ENCODE assay signal across 22 cellular contexts in genomic region chr18:24986611-24987270, GRCh38.
DNase-seq lines count a peak whose midpoint lies in the region; ATAC-seq, FAIRE-seq and TF ChIP-seq lines count a peak whose summit lies in the region.
"Had no signal": no experiment of that assay in that cellular context is flagged by ENCODE, and none has a peak within 500 bp of the region (broad histone marks: within the 10 kb centered on the region; RNA-seq: fewer than 3 reads in every experiment).

No MANE protein-coding gene starts in this region.

- H3K27me3 Mint-ChIP-seq in stimulated activated memory B cell treated with anti-CD40 and anti-IgM and Interleukin-4, amounts not matched to agents 10 μg/mL and 1 μg/mL and 100 μg/mL, for 72 hours: peaks cover 25% of the 10 kb centered on the region

- no peak for TF ChIP-seq EP300 in H1 (IDR thresholded peaks at IDR 0.05; ENCODE audit: borderline replicate concordance in 1 of 2, low read depth in 2 of 2, low read length in 2 of 2)

- no peak overlapping the region for H3K14ac ChIP-seq in H1 (ENCODE audit: insufficient read length)
- no peak overlapping the region for H3K14ac ChIP-seq in mesenchymal stem cell (ENCODE audit: low read length in 2 of 2)

- no peak for TF ChIP-seq POLR2A in H1 (IDR thresholded peaks at IDR 0.05; ENCODE audit: control extremely low read depth in 1 of 2, low read depth in 2 of 2, low read length in 2 of 2)
- no peak for TF ChIP-seq POLR2A in GM18505 (IDR thresholded peaks at IDR 0.05; ENCODE audit: borderline replicate concordance, extremely low read depth, insufficient read depth, insufficient read length)

- no peak overlapping the region for H2BK20ac ChIP-seq in H1 (ENCODE audit: low read length)

- H3K4ac ChIP-seq in H1 (replicated peaks; ENCODE audit: insufficient read length, low read depth, low read length) (no peak overlapping the region), mesenchymal stem cell (ENCODE audit: low read depth in 1 of 2, low read length in 2 of 2) (peak overlapping the region in 1 of 2 experiments; percentile 50)

- H3K36me3 Mint-ChIP-seq in stimulated activated memory B cell treated with anti-CD40 and anti-IgM and Interleukin-4, amounts not matched to agents 10 μg/mL and 1 μg/mL and 100 μg/mL, for 72 hours: no peaks in the 10 kb centered on the region

- no peaks in the 10 kb centered on the region for H3K23me2 ChIP-seq in H1 (ENCODE audit: low read depth, low read length)

- H3K27ac ChIP-seq in SJCRH30: peak overlapping the region; percentile 77
- no peak overlapping the region for H3K27ac ChIP-seq in H1 (ENCODE audit: low read depth, low read length)
- H3K27ac ChIP-seq in mesenchymal stem cell (ENCODE audit: low read length, poor library complexity, severe bottlenecking): no peak overlapping the region
- peak overlapping the region; percentile 92 for H3K27ac ChIP-seq in skeletal muscle tissue (ENCODE audit: low read depth, low read length)
- H3K27ac ChIP-seq: colonic mucosa, testis, WERI-Rb-1 had no signal

- H4K8ac ChIP-seq in H1 (ENCODE audit: extremely low read depth, insufficient read depth, low read length) (no peak overlapping the region), mesenchymal stem cell (ENCODE audit: low read length) (peak overlapping the region; percentile 67)

- H3K18ac ChIP-seq in H1 (ENCODE audit: extremely low read depth, low read length) (no peak overlapping the region), mesenchymal stem cell (ENCODE audit: low read depth in 1 of 2, low read length in 2 of 2) (peak overlapping the region in 1 of 2 experiments; percentile 74)

- no peak overlapping the region for H3K4me3 Mint-ChIP-seq in stimulated activated memory B cell treated with anti-CD40 and anti-IgM and Interleukin-4, amounts not matched to agents 10 μg/mL and 1 μg/mL and 100 μg/mL, for 72 hours

- TF ChIP-seq RAD21 in H1 (IDR thresholded peaks at IDR 0.05 in 1 of 2, conservative IDR thresholded peaks at IDR 0.05 in 1 of 2; ENCODE audit: low read depth in 2 of 2, low read length in 2 of 2): no peak

- FAIRE-seq in H1 (lab: Jason Lieb, UNC): no peak
- FAIRE-seq: G401.6, GM12892, H54 had no signal

- no peaks in the 10 kb centered on the region for H3K4me1 Mint-ChIP-seq in stimulated activated memory B cell treated with anti-CD40 and anti-IgM and Interleukin-4, amounts not matched to agents 10 μg/mL and 1 μg/mL and 100 μg/mL, for 72 hours

- H2AFZ ChIP-seq in H1 (ENCODE audit: low read length): no peak overlapping the region; the same call in 1 of the 2 replicates
- no peak overlapping the region for H2AFZ ChIP-seq in mesenchymal stem cell (ENCODE audit: low read depth, low read length)

- H3K27me3 ChIP-seq in SJCRH30 (no peaks in the 10 kb centered on the region), H1 (replicated peaks in 1 of 4; ENCODE audit: control insufficient read depth in 3 of 4, extremely low read depth in 1 of 4, insufficient read depth in 3 of 4, low read length in 3 of 4) (peaks cover 0 to 2% (median 0%) of the 10 kb centered on the region in 4 experiments; a peak in 1 of 7 replicates), mesenchymal stem cell (ENCODE audit: control insufficient read depth in 1 of 2, insufficient read depth in 1 of 2, low read length in 2 of 2) (no peaks in the 10 kb centered on the region), skeletal muscle tissue (ENCODE audit: control insufficient read depth in 3 of 3, insufficient read depth in 3 of 3, low read length in 3 of 3) (no peaks in the 10 kb centered on the region)
- H3K27me3 ChIP-seq: colonic mucosa, testis had no signal

- no peaks in the 10 kb centered on the region for H3K9me3 Mint-ChIP-seq in stimulated activated memory B cell treated with anti-CD40 and anti-IgM and Interleukin-4, amounts not matched to agents 10 μg/mL and 1 μg/mL and 100 μg/mL, for 72 hours
- H3K9me3 Mint-ChIP-seq: activated T-helper 2 cell treated with anti-CD3 and anti-CD28 coated beads, Interferon-gamma antibody, Interleukin-2, Interleukin-4, amounts not matched to agents 10 μg/mL and 5 μg/mL and 100 μg/mL, durations not matched to agents 14 hours and 24 hours and 36 hours had no signal

- POLR2A ChIA-PET in H1 (lab: Charles Lee; ENCODE audit: partially characterized antibody): no interaction called here

- H3K27ac Mint-ChIP-seq in stimulated activated memory B cell treated with anti-CD40 and anti-IgM and Interleukin-4, amounts not matched to agents 10 μg/mL and 1 μg/mL and 100 μg/mL, for 72 hours: no peak overlapping the region
- H3K27ac Mint-ChIP-seq: activated T-helper 2 cell treated with anti-CD3 and anti-CD28 coated beads, Interferon-gamma antibody, Interleukin-2, Interleukin-4, amounts not matched to agents 10 μg/mL and 5 μg/mL and 100 μg/mL, durations not matched to agents 14 hours and 24 hours and 36 hours; progenitor cell of endocrine pancreas had no signal

- H2BK5ac ChIP-seq in H1 (ENCODE audit: low read depth, low read length) (no peak overlapping the region; the same call in 1 of the 2 replicates), mesenchymal stem cell (ENCODE audit: low read depth, low read length, poor library complexity, severe bottlenecking) (no peak overlapping the region)

- no peaks in the 10 kb centered on the region for H3K36me3 ChIP-seq in SJCRH30
- no peaks in the 10 kb centered on the region for H3K36me3 ChIP-seq in H1 (ENCODE audit: control insufficient read depth in 2 of 4, insufficient read depth in 4 of 4, low read length in 3 of 4)
- no peaks in the 10 kb centered on the region for H3K36me3 ChIP-seq in mesenchymal stem cell (ENCODE audit: control insufficient read depth in 1 of 2, insufficient read depth in 2 of 2, low read depth in 1 of 2, low read length in 2 of 2)
- no peaks in the 10 kb centered on the region for H3K36me3 ChIP-seq in skeletal muscle tissue (ENCODE audit: control insufficient read depth in 3 of 3, insufficient read depth in 3 of 3, low read length in 3 of 3)
- H3K36me3 ChIP-seq: colonic mucosa, WERI-Rb-1 had no signal

- ATAC-seq in HG03095 (IDR thresholded peaks at IDR 0.05; ENCODE audit: unreplicated experiment) (no peak), GM18505 (IDR thresholded peaks at IDR 0.05; ENCODE audit: unreplicated experiment) (no peak)
- ATAC-seq in stimulated activated memory B cell treated with anti-CD40 and anti-IgM and Interleukin-4, amounts not matched to agents 10 μg/mL and 1 μg/mL and 100 μg/mL, for 72 hours: no peak

- H4K91ac ChIP-seq in H1 (replicated peaks; ENCODE audit: insufficient read length, low read length): no peak overlapping the region
- H4K91ac ChIP-seq in mesenchymal stem cell (ENCODE audit: low read length): no peak overlapping the region

- no peaks in the 10 kb centered on the region for H4K20me1 ChIP-seq in H1 (replicated peaks in 1 of 2; ENCODE audit: control insufficient read depth in 1 of 2, insufficient read depth in 2 of 2, low read length in 2 of 2)

- H2BK12ac ChIP-seq in H1 (ENCODE audit: low read depth, low read length) (no peak overlapping the region), mesenchymal stem cell (ENCODE audit: low read length in 2 of 2) (peak overlapping the region in 1 of 2 experiments; percentile 3)

- no peak overlapping the region for H4K5ac ChIP-seq in H1 (ENCODE audit: insufficient read length, low read depth, low read length)

- H2BK120ac ChIP-seq in H1 (replicated peaks; ENCODE audit: low read depth, low read length): no peak overlapping the region
- no peak overlapping the region for H2BK120ac ChIP-seq in mesenchymal stem cell (ENCODE audit: low read depth, low read length)

- DNase-seq in SJCRH30: peak; percentile 19 to 52
- DNase-seq in H1 (ENCODE audit: low read depth in 1 of 2, low spot score in 2 of 2): no peak
- DNase-seq in mesenchymal stem cell: peak; percentile 42
- no peak for DNase-seq in DMS114 treated with DMSO at 0.1 percent for 48 hours (lab: John Stamatoyannopoulos, UW; ENCODE audit: unreplicated experiment)
- DNase-seq: activated CD8-positive, alpha-beta memory T cell treated with anti-CD3 and anti-CD28 coated beads for 24 hours; colonic mucosa; Kasumi-1; NCI-H1436; NCI-H226; NK-92 treated with Interleukin-12 subunit alpha and Interleukin-12 subunit beta, amount 100 ng/mL, for 24 hours; stimulated activated CD4-positive, alpha-beta T cell treated with anti-CD3 and anti-CD28 coated beads, Interleukin-1b, Interleukin-23, amount 100 ng/mL, for 48 hours; testis; WERI-Rb-1 had no signal

- 73% methylated on average over 6 of the region's 6 CpGs; no CpG with 5 or more reads in 1 of the 2 experiments for WGBS in H1 (ENCODE audit: extremely low coverage in 1 of 2, insufficient coverage in 1 of 2, insufficient read length in 1 of 2, insufficient replicate concordance in 2 of 2, low coverage in 1 of 2, low lambda C conversion rate in 2 of 2, missing lambda C conversion rate in 1 of 2), 2 experiments
- WGBS in mesenchymal stem cell: 35% methylated on average over 6 of the region's 6 CpGs

- no peaks in the 10 kb centered on the region for H3K9me3 ChIP-seq in SJCRH30 (replicated peaks)
- H3K9me3 ChIP-seq in H1 (ENCODE audit: insufficient read depth in 2 of 2, low read depth in 1 of 2, low read length in 1 of 2): no peaks in the 10 kb centered on the region
- no peaks in the 10 kb centered on the region for H3K9me3 ChIP-seq in mesenchymal stem cell (ENCODE audit: control insufficient read depth, low read length)
- H3K9me3 ChIP-seq in skeletal muscle tissue (ENCODE audit: control insufficient read depth in 3 of 3, low read length in 3 of 3): no peaks in the 10 kb centered on the region
- H3K9me3 ChIP-seq: colonic mucosa, testis had no signal

- CTCF ChIA-PET in H1 (lab: Charles Lee; ENCODE audit: partially characterized antibody): no interaction called here

- no peaks in the 10 kb centered on the region for H3K79me2 ChIP-seq in H1 (ENCODE audit: control insufficient read depth in 1 of 2, insufficient read depth in 2 of 2, low read length in 2 of 2)

- TF ChIP-seq CTCF in H1 (IDR thresholded peaks at IDR 0.05; ENCODE audit: control extremely low read depth in 1 of 3, insufficient read depth in 1 of 3, low read depth in 1 of 3, low read length in 3 of 3): no peak

- H3K4me2 ChIP-seq in H1 (ENCODE audit: insufficient read depth in 1 of 2, low read depth in 2 of 2, low read length in 2 of 2): peak overlapping the region; percentile 32 to 54; a peak in 2 of 4 replicates
- H3K4me2 ChIP-seq in mesenchymal stem cell (ENCODE audit: low read length, poor library complexity, severe bottlenecking): no peak overlapping the region

- no peak overlapping the region for H2BK15ac ChIP-seq in H1 (ENCODE audit: low read length)
- H2BK15ac ChIP-seq in mesenchymal stem cell (ENCODE audit: low read depth, poor library complexity, severe bottlenecking): no peak overlapping the region

- H3K79me1 ChIP-seq in H1 (ENCODE audit: low read depth, low read length): no peaks in the 10 kb centered on the region
- no peaks in the 10 kb centered on the region for H3K79me1 ChIP-seq in mesenchymal stem cell (replicated peaks; ENCODE audit: low read length, poor library complexity, severe bottlenecking)

- H3K4me1 ChIP-seq in SJCRH30: peaks cover 18% of the 10 kb centered on the region
- H3K4me1 ChIP-seq in H1 (replicated peaks in 1 of 4; ENCODE audit: control insufficient read depth in 3 of 4, insufficient read depth in 4 of 4, low read length in 3 of 4): peaks cover 4 to 27% (median 23%) of the 10 kb centered on the region in 4 experiments; a peak in 6 of 7 replicates
- no peaks in the 10 kb centered on the region for H3K4me1 ChIP-seq in mesenchymal stem cell (ENCODE audit: control insufficient read depth, insufficient read depth, low read depth, low read length)
- H3K4me1 ChIP-seq in skeletal muscle tissue (ENCODE audit: control insufficient read depth in 3 of 3, insufficient read depth in 3 of 3, low read length in 3 of 3): peaks cover 34 to 48% (median 37%) of the 10 kb centered on the region in 3 donors
- H3K4me1 ChIP-seq: colonic mucosa, testis had no signal

- H3K23ac ChIP-seq in H1 (ENCODE audit: insufficient read length) (no peak overlapping the region), mesenchymal stem cell (ENCODE audit: low read length in 2 of 2) (no peak overlapping the region)

- peak overlapping the region; percentile 57 for H3K4me3 ChIP-seq in SJCRH30
- H3K4me3 ChIP-seq in H1 (ENCODE audit: extremely low read depth in 1 of 4, insufficient read depth in 2 of 4, low read depth in 3 of 4, low read length in 4 of 4): no peak overlapping the region; a peak in 1 of 8 replicates
- H3K4me3 ChIP-seq in mesenchymal stem cell (ENCODE audit: insufficient read depth in 1 of 2, low read depth in 1 of 2, low read length in 2 of 2): peak overlapping the region in 1 of 2 experiments; percentile 75
- peak overlapping the region; percentile 61 to 82 (median 64) for H3K4me3 ChIP-seq in skeletal muscle tissue (ENCODE audit: low read length in 3 of 3)
- H3K4me3 ChIP-seq: colonic mucosa, testis had no signal

- H3K9ac ChIP-seq in H1 (replicated peaks in 1 of 4; ENCODE audit: extremely low read depth in 1 of 4, low read depth in 3 of 4, low read length in 3 of 4) (no peak overlapping the region), mesenchymal stem cell (ENCODE audit: low read length) (peak overlapping the region; percentile 89), skeletal muscle tissue (ENCODE audit: low read depth in 1 of 3, low read length in 3 of 3) (peak overlapping the region; percentile 76 to 85 (median 82))

- H2AK5ac ChIP-seq in H1 (ENCODE audit: low read depth, low read length) (no peak overlapping the region), mesenchymal stem cell (ENCODE audit: low read length, severe bottlenecking) (no peak overlapping the region)

- no peak overlapping the region for H3K56ac ChIP-seq in H1 (replicated peaks; ENCODE audit: insufficient read length, low read depth, low read length)

Comparison
In these comparisons a context has a peak if more than half of its experiments do, and no peak if none do; other contexts are left out.
1. DNase-seq: peak in SJCRH30 (2 of 2) and mesenchymal stem cell (single experiment); none in H1 (0 of 2) and DMS114 treated with DMSO at 0.1 percent for 48 hours (single experiment).
2. H3K27ac ChIP-seq: peak in SJCRH30 (single experiment) and skeletal muscle tissue (single experiment); none in H1 (single experiment) and mesenchymal stem cell (single experiment).
3. H3K4me3 ChIP-seq: peak in SJCRH30 (single experiment) and skeletal muscle tissue (3 of 3); none in H1 (0 of 4).
4. H3K9ac ChIP-seq: peak in mesenchymal stem cell (single experiment) and skeletal muscle tissue (3 of 3); none in H1 (0 of 4).